ENCODE assay signal across 24 cellular contexts in genomic region chr7:128889121-128889520, GRCh38. TPM values are rescaled to one million over a fixed set of nuclear protein-coding genes. Genes with fewer than 3 reads are reported as not detected.
A peak's percentile ranks its signal among the peaks of the same experiment; 100 is the strongest.
DNase-seq lines count a peak whose midpoint lies in the region; ATAC-seq and TF ChIP-seq lines count a peak whose summit lies in the region.
"Had no signal": no experiment of that assay in that cellular context is flagged by ENCODE, and none has a peak within 500 bp of the region (broad histone marks: within the 10 kb centered on the region; RNA-seq: fewer than 3 reads in every experiment).

No MANE protein-coding gene starts in this region.

- no peak for TF ChIP-seq CTCF in BE2C (IDR thresholded peaks at IDR 0.05; ENCODE audit: low read depth, low read length)
- no peak for TF ChIP-seq CTCF in transverse colon (IDR thresholded peaks at IDR 0.05)

- H3K36me3 ChIP-seq in BE2C (no peaks in the 10 kb centered on the region), iPS-15b (ENCODE audit: control insufficient read depth, insufficient read depth, low read length) (no peaks in the 10 kb centered on the region), transverse colon (no peaks in the 10 kb centered on the region)
- H3K36me3 ChIP-seq: neural progenitor cell had no signal

- peaks cover 15% of the 10 kb centered on the region for H3K27me3 Mint-ChIP-seq in activated CD4-positive, alpha-beta T cell treated with anti-CD3 and anti-CD28 coated beads, Interleukin-2, amount 10 ng/mL, durations not matched to agents 24 days and 14 days

- no peaks in the 10 kb centered on the region for H3K9me3 Mint-ChIP-seq in activated CD4-positive, alpha-beta T cell treated with anti-CD3 and anti-CD28 coated beads, Interleukin-2, amount 10 ng/mL, durations not matched to agents 24 days and 14 days
- H3K9me3 Mint-ChIP-seq: activated T-cell treated with anti-CD3 and anti-CD28 coated beads, Interleukin-2, amount 50 U/mL, for 72 hours; CD4-positive, CD25-positive, alpha-beta regulatory T cell; H9; memory B cell; neural progenitor cell; stimulated activated effector memory CD8-positive, alpha-beta T cell treated with anti-CD3 and anti-CD28 coated beads, Interleukin-12 subunit alpha, Interleukin-12 subunit beta, amount 100 ng/mL, for 72 hours had no signal

- no peak overlapping the region for H3K4me3 ChIP-seq in BE2C (ENCODE audit: low read depth, low read length)
- H3K4me3 ChIP-seq in iPS-15b (ENCODE audit: low read depth, low read length) = peak overlapping the region; percentile 35
- H3K4me3 ChIP-seq in transverse colon = no peak overlapping the region
- H3K4me3 ChIP-seq: neural progenitor cell had no signal

- no peaks in the 10 kb centered on the region for H3K4me1 ChIP-seq in BE2C
- H3K4me1 ChIP-seq in iPS-15b (ENCODE audit: control insufficient read depth, insufficient read depth, low read length) = peaks cover 11% of the 10 kb centered on the region
- H3K4me1 ChIP-seq in transverse colon = peaks cover 5 to 19% (median 7%) of the 10 kb centered on the region in 4 donors
- H3K4me1 ChIP-seq: neural progenitor cell had no signal

- no peak for ATAC-seq in GM19397 (IDR thresholded peaks at IDR 0.05; ENCODE audit: unreplicated experiment)
- ATAC-seq: activated CD8-positive, alpha-beta memory T cell treated with anti-CD3 and anti-CD28 coated beads, Interleukin-2, amount 10 ng/mL, durations not matched to agents 7 days and 5 days; activated T-cell treated with anti-CD3 and anti-CD28 coated beads, Interleukin-2, amount 50 U/mL, for 72 hours; sciatic nerve; stimulated activated effector memory CD8-positive, alpha-beta T cell treated with anti-CD3 and anti-CD28 coated beads, Interleukin-12 subunit alpha, Interleukin-12 subunit beta, amount 100 ng/mL, for 72 hours had no signal

- no peaks in the 10 kb centered on the region for H3K4me1 Mint-ChIP-seq in activated CD4-positive, alpha-beta T cell treated with anti-CD3 and anti-CD28 coated beads, Interleukin-2, amount 10 ng/mL, durations not matched to agents 24 days and 14 days
- H3K4me1 Mint-ChIP-seq: memory B cell had no signal

- no peak overlapping the region for H3K9ac ChIP-seq in iPS-15b (ENCODE audit: low read depth, low read length)
- H3K9ac ChIP-seq: neural progenitor cell had no signal

- WGBS in transverse colon (ENCODE audit: low coverage in 1 of 2), 2 donors = 58 to 61% methylated on average over 4 to 8 of the region's 8 CpGs

- no peak overlapping the region for H3K27ac Mint-ChIP-seq in activated CD4-positive, alpha-beta T cell treated with anti-CD3 and anti-CD28 coated beads, Interleukin-2, amount 10 ng/mL, durations not matched to agents 24 days and 14 days
- H3K27ac Mint-ChIP-seq: activated CD8-positive, alpha-beta memory T cell treated with anti-CD3 and anti-CD28 coated beads, Interleukin-2, amount 10 ng/mL, durations not matched to agents 7 days and 5 days; activated T-cell treated with anti-CD3 and anti-CD28 coated beads, Interleukin-2, amount 50 U/mL, for 72 hours; CD4-positive, CD25-positive, alpha-beta regulatory T cell; memory B cell; neural progenitor cell; stimulated activated effector memory CD8-positive, alpha-beta T cell treated with anti-CD3 and anti-CD28 coated beads, Interleukin-12 subunit alpha, Interleukin-12 subunit beta, amount 100 ng/mL, for 72 hours had no signal

- no peak overlapping the region for H3K4me3 Mint-ChIP-seq in activated CD4-positive, alpha-beta T cell treated with anti-CD3 and anti-CD28 coated beads, Interleukin-2, amount 10 ng/mL, durations not matched to agents 24 days and 14 days
- H3K4me3 Mint-ChIP-seq: activated CD8-positive, alpha-beta memory T cell treated with anti-CD3 and anti-CD28 coated beads, Interleukin-2, amount 10 ng/mL, durations not matched to agents 7 days and 5 days; activated T-cell treated with anti-CD3 and anti-CD28 coated beads, Interleukin-2, amount 50 U/mL, for 72 hours; neural progenitor cell had no signal

- DNase-seq in 8988T = peak; percentile 29
- peak; percentile 10 for DNase-seq in BE2C
- peak; percentile 79 for DNase-seq in NCI-H226
- DNase-seq in activated CD4-positive, alpha-beta T cell treated with anti-CD3 and anti-CD28 coated beads, Interleukin-2, amount 10 ng/mL, durations not matched to agents 24 days and 14 days = no peak
- DNase-seq in transverse colon = no peak
- DNase-seq: activated CD8-positive, alpha-beta memory T cell treated with anti-CD3 and anti-CD28 coated beads, Interleukin-2, amount 10 ng/mL, durations not matched to agents 7 days and 5 days; activated naive CD4-positive, alpha-beta T cell treated with Interleukin-2 at 50 U/mL for 16 hours; activated T-cell treated with anti-CD3 and anti-CD28 coated beads, Interleukin-2, amount 50 U/mL, for 72 hours; CD4-positive, CD25-positive, alpha-beta regulatory T cell; effector CD8-positive, alpha-beta T cell; glutamatergic neuron; H9; NCI-H1105 treated with DMSO at 0.1 percent for 48 hours; NCI-H2081; NCI-H82; stimulated activated CD4-positive, alpha-beta T cell treated with anti-CD3 and anti-CD28 coated beads, Interleukin-4, amount 100 ng/mL, for 24 hours; SW 1271; T1000 had no signal

- in situ Hi-C loops in transverse colon (cut with MboI; ENCODE audit: low pct_ligation_motif_present in 1 of 4, low pct_unique_long_range_greater_than_20kb in 1 of 4, low sequenced_read_pairs in 3 of 4) = loop anchor here in 1 of 4 donors (25.0 kb wide), 1 partner anchor 277 kb away; no protein-coding TSS in a partner anchor

- no peak for TF ChIP-seq EP300 in transverse colon (IDR thresholded peaks at IDR 0.05; ENCODE audit: low read depth)

- peaks cover 4% of the 10 kb centered on the region; the same call in 1 of the 2 replicates for H3K27me3 ChIP-seq in BE2C
- H3K27me3 ChIP-seq in iPS-15b (ENCODE audit: control insufficient read depth, insufficient read depth, low read length) = peaks cover 3% of the 10 kb centered on the region
- peaks cover 26% of the 10 kb centered on the region for H3K27me3 ChIP-seq in transverse colon

- no peak for TF ChIP-seq POLR2A in transverse colon (IDR thresholded peaks at IDR 0.05)

- H3K9me3 ChIP-seq in BE2C (no peaks in the 10 kb centered on the region), iPS-15b (ENCODE audit: control insufficient read depth, insufficient read depth, low read length) (no peaks in the 10 kb centered on the region), transverse colon (no peaks in the 10 kb centered on the region)

- H3K36me3 Mint-ChIP-seq in activated CD4-positive, alpha-beta T cell treated with anti-CD3 and anti-CD28 coated beads, Interleukin-2, amount 10 ng/mL, durations not matched to agents 24 days and 14 days (ENCODE audit: low read depth) = no peaks in the 10 kb centered on the region
- H3K36me3 Mint-ChIP-seq: activated CD8-positive, alpha-beta memory T cell treated with anti-CD3 and anti-CD28 coated beads, Interleukin-2, amount 10 ng/mL, durations not matched to agents 7 days and 5 days; CD4-positive, CD25-positive, alpha-beta regulatory T cell; memory B cell; neural progenitor cell; stimulated activated effector memory CD8-positive, alpha-beta T cell treated with anti-CD3 and anti-CD28 coated beads, Interleukin-12 subunit alpha, Interleukin-12 subunit beta, amount 100 ng/mL, for 72 hours had no signal

- H3K27ac ChIP-seq in transverse colon = no peak overlapping the region
- H3K27ac ChIP-seq: neural progenitor cell had no signal

- intact Hi-C loops in activated CD4-positive, alpha-beta T cell treated with anti-CD3 and anti-CD28 coated beads, Interleukin-2, amount 10 ng/mL, durations not matched to agents 24 days and 14 days (cut with micrococcal nuclease) = no loop called here
- intact Hi-C loops in transverse colon (cut with DNase I; ENCODE audit: low total_unique reads) = loop anchor here (10.0 kb wide), 1 partner anchor 414 kb away; the partner anchor contains the start of gene METTL2B

RNA-seq across cellular contexts. Expression of gene KCP, which starts 21.4 kb away (rescaled TPM):
- polyA plus RNA-seq in BE2C (2012; ENCODE audit: insufficient read depth, insufficient read length, low read depth) = 5.7 TPM
- 0.09 and 0.17 TPM in 2 replicates for total RNA-seq in activated CD4-positive, alpha-beta T cell treated with anti-CD3 and anti-CD28 coated beads, Interleukin-2, amount 10 ng/mL, durations not matched to agents 24 days and 14 days
- total RNA-seq in transverse colon = under 1 TPM in 3 of 4 donors, not detected in 1; 0.32 to 0.75 (median 0.68) TPM

RNA-seq across cellular contexts. Expression of gene ATP6V1F, which starts 26.5 kb away (rescaled TPM):
- polyA plus RNA-seq in BE2C (2012; ENCODE audit: insufficient read depth, insufficient read length, low read depth) = 748 TPM
- 127 and 132 TPM in 2 replicates for total RNA-seq in activated CD4-positive, alpha-beta T cell treated with anti-CD3 and anti-CD28 coated beads, Interleukin-2, amount 10 ng/mL, durations not matched to agents 24 days and 14 days
- 100 to 1,000 TPM in 1 of 4 donors, 10 to 100 TPM in 3; 25.5 to 128 (median 63.2) TPM for total RNA-seq in transverse colon

RNA-seq across cellular contexts. Expression of gene IRF5, which starts 48.6 kb away (rescaled TPM):
- polyA plus RNA-seq in BE2C (2012; ENCODE audit: insufficient read depth, insufficient read length, low read depth) = 1.1 TPM
- total RNA-seq in activated CD4-positive, alpha-beta T cell treated with anti-CD3 and anti-CD28 coated beads, Interleukin-2, amount 10 ng/mL, durations not matched to agents 24 days and 14 days = 16.2 and 18.6 TPM in 2 replicates
- 1 to 10 TPM; 2.2 to 10.0 (median 6.2) TPM for total RNA-seq in transverse colon

RNA-seq across cellular contexts. Expression of gene FLNC, which starts 58.9 kb away (rescaled TPM):
- 79.3 TPM for polyA plus RNA-seq in BE2C (2012; ENCODE audit: insufficient read depth, insufficient read length, low read depth)
- 0.02 and 0.09 TPM in 2 replicates for total RNA-seq in activated CD4-positive, alpha-beta T cell treated with anti-CD3 and anti-CD28 coated beads, Interleukin-2, amount 10 ng/mL, durations not matched to agents 24 days and 14 days
- 100 to 1,000 TPM in 1 of 4 donors, 10 to 100 TPM in 3; 21.3 to 234 (median 57.9) TPM for total RNA-seq in transverse colon
- total RNA-seq: activated CD8-positive, alpha-beta memory T cell treated with anti-CD3 and anti-CD28 coated beads, Interleukin-2, amount 10 ng/mL, durations not matched to agents 7 days and 5 days; CD4-positive, CD25-positive, alpha-beta regulatory T cell had no signal
- polyA plus RNA-seq: CD4-positive, CD25-positive, alpha-beta regulatory T cell had no signal

Comparison
In these comparisons a context has a peak if more than half of its experiments do, and no peak if none do; other contexts are left out.
1. DNase-seq: peak in 8988T (single experiment), BE2C (single experiment) and NCI-H226 (single experiment); none in activated CD4-positive, alpha-beta T cell treated with anti-CD3 and anti-CD28 coated beads, Interleukin-2, amount 10 ng/mL, durations not matched to agents 24 days and 14 days (single experiment) and transverse colon (single experiment).